In genomic region chr1:151968058-151968457, GRCh38 we compare ENCODE assay signal across 8 cellular contexts. TPM values are rescaled to one million over a fixed set of nuclear protein-coding genes. Genes with fewer than 3 reads are reported as not detected.
DNase-seq lines count a peak whose midpoint lies in the region; ATAC-seq and TF ChIP-seq lines count a peak whose summit lies in the region.

No MANE protein-coding gene starts in this region.

- H3K4me1 Mint-ChIP-seq in endothelial cell (ENCODE audit: unreplicated experiment) (peaks cover 21% of the 10 kb centered on the region), nephron progenitor cell (peaks cover 41% of the 10 kb centered on the region)

- H3K27me3 Mint-ChIP-seq in endothelial cell (ENCODE audit: unreplicated experiment), result no peaks in the 10 kb centered on the region
- peaks cover 8% of the 10 kb centered on the region for H3K27me3 Mint-ChIP-seq in nephron progenitor cell (ENCODE audit: low read depth, poor library complexity)

- H3K4me3 ChIP-seq in GM12865 (ENCODE audit: low read depth, low read length), result no peak overlapping the region

- TF ChIP-seq CTCF in GM12865 (IDR thresholded peaks at IDR 0.05; ENCODE audit: insufficient read depth, low read depth, low read length, missing control alignments) (peak; percentile 77), endothelial cell (IDR thresholded peaks at IDR 0.05; ENCODE audit: unreplicated experiment) (peak; percentile 33), nephron progenitor cell (IDR thresholded peaks at IDR 0.05) (peak; percentile 41)

- no peaks in the 10 kb centered on the region for H3K36me3 Mint-ChIP-seq in endothelial cell (ENCODE audit: low read depth, unreplicated experiment)
- H3K36me3 Mint-ChIP-seq in nephron progenitor cell (ENCODE audit: low read depth), result no peaks in the 10 kb centered on the region

- ATAC-seq in GM18511 (IDR thresholded peaks at IDR 0.05; ENCODE audit: unreplicated experiment), result no peak
- no peak for ATAC-seq in GM21526 (IDR thresholded peaks at IDR 0.05; ENCODE audit: low FRiP score, unreplicated experiment)

- H3K4me3 Mint-ChIP-seq in endothelial cell (ENCODE audit: unreplicated experiment) (no peak overlapping the region), nephron progenitor cell (no peak overlapping the region)

- H3K9me3 Mint-ChIP-seq in endothelial cell (ENCODE audit: unreplicated experiment) (no peaks in the 10 kb centered on the region), nephron progenitor cell (no peaks in the 10 kb centered on the region)

- H3K27ac Mint-ChIP-seq in endothelial cell (ENCODE audit: unreplicated experiment) (no peak overlapping the region), nephron progenitor cell (no peak overlapping the region)

- DNase-seq in GM12865 (ENCODE audit: low read depth), result peak; percentile 66
- DNase-seq in NAMALWA (ENCODE audit: low spot score), result peak; percentile 85
- DNase-seq in activated CD4-positive, alpha-beta T cell treated with anti-CD3 and anti-CD28 coated beads for 1 hour, result peak; percentile 30
- DNase-seq in endothelial cell (ENCODE audit: low spot score), result no peak
- no peak for DNase-seq in nephron progenitor cell
- no peak for DNase-seq in midbrain (lab: John Stamatoyannopoulos, UW)

RNA-seq across cellular contexts. Expression of gene S100A10, which starts 25.6 kb away (rescaled TPM):
- total RNA-seq in endothelial cell (ENCODE audit: unreplicated experiment), result 241 TPM

RNA-seq across cellular contexts. Expression of gene THEM4, which starts 58.7 kb away (rescaled TPM):
- total RNA-seq in endothelial cell (ENCODE audit: unreplicated experiment), result 9.0 TPM

Comparison
In these comparisons a context has a peak if more than half of its experiments do, and no peak if none do; other contexts are left out.
1. DNase-seq: peak in GM12865 (single experiment), NAMALWA (single experiment) and activated CD4-positive, alpha-beta T cell treated with anti-CD3 and anti-CD28 coated beads for 1 hour (single experiment); none in endothelial cell (single experiment), nephron progenitor cell (single experiment) and midbrain (single experiment).
2. Peak in every context shown above with its lines, with median percentiles within 50 percentile points of each other: CTCF ChIP-seq.